Comparison of ENCODE assay signal across 11 cellular contexts in the genomic region with DNA sequence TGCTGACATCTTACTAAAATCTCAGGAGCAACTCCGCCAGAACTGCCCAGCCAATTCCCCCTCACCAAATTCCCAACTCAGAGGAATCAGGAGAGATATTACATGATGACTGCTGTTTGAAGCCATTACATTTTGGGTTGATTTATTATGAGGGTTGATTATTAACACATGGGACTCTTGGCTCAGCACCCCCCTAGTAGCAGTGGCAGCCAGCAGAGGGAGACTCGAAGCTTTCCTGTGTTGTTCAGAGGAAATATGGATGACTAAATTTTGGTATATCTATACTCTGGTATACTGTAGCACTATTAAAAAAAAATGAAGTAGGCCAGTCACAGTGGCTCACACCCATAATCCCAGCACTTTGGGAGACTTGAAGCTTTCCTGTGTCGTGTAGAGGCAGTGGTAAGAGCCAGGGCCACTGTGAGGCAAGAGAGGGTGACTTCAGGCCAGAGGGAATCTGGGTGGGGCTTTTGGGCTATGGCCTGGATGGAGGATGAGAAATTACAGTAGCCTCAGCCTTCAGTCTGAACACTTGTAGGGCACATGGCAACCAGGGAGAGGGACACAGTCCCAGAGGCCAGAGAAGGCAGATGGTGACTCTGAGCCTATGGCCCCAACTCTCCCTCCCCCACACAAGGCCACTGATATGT.
A peak's percentile ranks its signal among the peaks of the same experiment; 100 is the strongest.
DNase-seq lines count a peak whose midpoint lies in the region; ATAC-seq and TF ChIP-seq lines count a peak whose summit lies in the region.
"Had no signal": no experiment of that assay in that cellular context is flagged by ENCODE, and none has a peak within 500 bp of the region (broad histone marks: within the 10 kb centered on the region; RNA-seq: fewer than 3 reads in every experiment).

No MANE protein-coding gene starts in this region.

- TF ChIP-seq CTCF in GM12865 (IDR thresholded peaks at IDR 0.05; ENCODE audit: insufficient read depth, low read depth, low read length, missing control alignments) (peak; percentile 52), Panc1 (IDR thresholded peaks at IDR 0.05) (peak; percentile 45), fibroblast of villous mesenchyme (IDR thresholded peaks at IDR 0.05; ENCODE audit: insufficient read depth, low read depth, low read length) (peak; percentile 53)

- intact Hi-C loops in Panc1 (cut with micrococcal nuclease; ENCODE audit: unreplicated experiment) = loop anchor here (10.0 kb wide), 1 partner anchor 192 kb away; no protein-coding TSS in a partner anchor

- H3K4me3 ChIP-seq in ACC112 (ENCODE audit: low read depth, low read length) (no peak overlapping the region), GM12865 (ENCODE audit: low read depth, low read length) (no peak overlapping the region), Panc1 (ENCODE audit: low read depth in 2 of 2, low read length in 2 of 2) (no peak overlapping the region), fibroblast of villous mesenchyme (ENCODE audit: low read depth, low read length) (no peak overlapping the region)
- H3K4me3 ChIP-seq: lung, tibial nerve had no signal

- DNase-seq in GM12865 (ENCODE audit: low read depth) (peak; percentile 54), Panc1 (ENCODE audit: low read depth, low spot score) (no peak), fibroblast of villous mesenchyme (ENCODE audit: low read depth) (peak; percentile 36), NCI-H1092 treated with DMSO at 0.1 percent for 48 hours (lab: John Stamatoyannopoulos, UW) (no peak)
- DNase-seq in naive thymus-derived CD8-positive, alpha-beta T cell = no peak
- DNase-seq: DMS79 treated with DMSO at 0.1 percent for 48 hours had no signal

- in situ Hi-C loops in Panc1 (cut with HindIII; ENCODE audit: low pct_unique_long_range_greater_than_20kb, low sequenced_read_pairs) = no loop called here

- peaks cover 0 to 5% (median 0%) of the 10 kb centered on the region in 3 donors for H3K36me3 Mint-ChIP-seq in naive thymus-derived CD8-positive, alpha-beta T cell

- ATAC-seq in Panc1 (no peak), HG02852 (IDR thresholded peaks at IDR 0.05; ENCODE audit: unreplicated experiment) (no peak), HG02970 (IDR thresholded peaks at IDR 0.05; ENCODE audit: low FRiP score, unreplicated experiment) (no peak)
- ATAC-seq in naive thymus-derived CD8-positive, alpha-beta T cell = no peak

- POLR2A ChIA-PET in Panc1 (lab: Charles Lee) = no interaction called here
- POLR2A ChIA-PET in naive thymus-derived CD8-positive, alpha-beta T cell (lab: Charles Lee) = no interaction called here

- H3K27ac ChIP-seq in ACC112 (ENCODE audit: low read depth, low read length) (no peak overlapping the region), Panc1 (ENCODE audit: low read length) (no peak overlapping the region)
- H3K27ac ChIP-seq: tibial nerve had no signal

- no peaks in the 10 kb centered on the region for H3K9me3 ChIP-seq in Panc1 (ENCODE audit: control insufficient read depth, insufficient read depth, low read depth, low read length)

- peak overlapping the region; percentile 1 for H2AFZ ChIP-seq in ACC112 (ENCODE audit: low read length, unreplicated experiment)

- no peak overlapping the region for H3K4me3 Mint-ChIP-seq in naive thymus-derived CD8-positive, alpha-beta T cell

- H3K9me3 Mint-ChIP-seq in naive thymus-derived CD8-positive, alpha-beta T cell = peaks cover 0 to 19% (median 0%) of the 10 kb centered on the region in 9 donors

- CTCF ChIA-PET in Panc1 (lab: Charles Lee) = interaction anchor here (0.8 to 1.3 kb wide), 3 partner anchors 82 to 161 kb away, joined by 3 to 13 read pairs (median 6); no protein-coding TSS in a partner anchor

- peaks cover 2 to 45% (median 20%) of the 10 kb centered on the region in 5 donors for H3K27me3 Mint-ChIP-seq in naive thymus-derived CD8-positive, alpha-beta T cell

- H3K79me2 ChIP-seq in ACC112 (ENCODE audit: control insufficient read depth, insufficient read depth, low read length, unreplicated experiment) = no peaks in the 10 kb centered on the region

- H3K27me3 ChIP-seq in ACC112 (ENCODE audit: insufficient read depth, low read length) (peaks cover 13% of the 10 kb centered on the region; the same call in 1 of the 2 replicates), Panc1 (ENCODE audit: control insufficient read depth, insufficient read depth, low read length) (no peaks in the 10 kb centered on the region)
- H3K27me3 ChIP-seq: tibial nerve had no signal

- H3K4me1 ChIP-seq in ACC112 (ENCODE audit: control insufficient read depth, insufficient read depth, low read length, unreplicated experiment) = peaks cover 7% of the 10 kb centered on the region
- H3K4me1 ChIP-seq in Panc1 (ENCODE audit: control insufficient read depth, insufficient read depth, low read length) = peaks cover 3% of the 10 kb centered on the region; the same call in 1 of the 2 replicates
- H3K4me1 ChIP-seq: tibial nerve had no signal

- H3K27ac Mint-ChIP-seq in naive thymus-derived CD8-positive, alpha-beta T cell = no peak overlapping the region

- H3K36me3 ChIP-seq in ACC112 (ENCODE audit: insufficient read depth, low read length) = no peaks in the 10 kb centered on the region
- no peaks in the 10 kb centered on the region for H3K36me3 ChIP-seq in Panc1 (ENCODE audit: control insufficient read depth, insufficient read depth, low read length)
- H3K36me3 ChIP-seq: tibial nerve had no signal

- BruUV-seq in Panc1 (replicated peaks; lab: Mats Ljungman, UMichigan) = no TSS peak

- H3K4me1 Mint-ChIP-seq in naive thymus-derived CD8-positive, alpha-beta T cell = peaks cover 0 to 2% (median under 1%) of the 10 kb centered on the region in 4 donors

Comparison
In these comparisons a context has a peak if more than half of its experiments do, and no peak if none do; other contexts are left out.
1. DNase-seq: peak in GM12865 (single experiment) and fibroblast of villous mesenchyme (single experiment); none in Panc1 (single experiment), NCI-H1092 treated with DMSO at 0.1 percent for 48 hours (single experiment) and naive thymus-derived CD8-positive, alpha-beta T cell (0 of 10).
2. Peak in every context shown above with its lines, with median percentiles within 50 percentile points of each other: CTCF ChIP-seq.